9 cellular contexts compared by ENCODE assay signal in the genomic region with DNA sequence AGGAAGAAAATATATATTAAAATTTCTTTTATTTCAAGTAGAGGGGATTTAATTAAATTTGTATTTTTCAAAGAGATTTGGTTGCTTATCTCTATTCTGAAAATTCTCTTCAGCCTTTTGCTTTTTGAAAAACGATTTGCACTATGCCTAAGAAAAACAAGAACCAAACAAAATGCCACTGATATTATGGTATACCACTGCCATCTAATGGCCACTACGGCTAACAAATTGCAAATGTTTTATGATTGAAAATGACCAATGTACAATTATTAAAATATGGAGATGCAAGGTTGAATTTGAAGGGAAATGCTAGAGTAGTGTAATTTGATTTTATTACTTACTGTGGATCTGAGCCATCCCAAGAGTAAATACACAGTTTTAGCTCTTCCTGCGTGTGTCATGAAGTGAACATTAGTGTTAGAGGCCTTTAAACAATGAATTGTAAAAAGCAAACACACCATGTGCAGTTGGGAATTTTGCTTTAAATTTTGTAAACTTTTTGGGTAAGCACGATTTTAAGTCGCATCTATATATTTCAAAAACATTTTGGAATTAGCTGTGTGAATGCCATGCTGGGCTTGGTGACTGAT.
A peak's percentile ranks its signal among the peaks of the same experiment; 100 is the strongest.
DNase-seq lines count a peak whose midpoint lies in the region; ATAC-seq and TF ChIP-seq lines count a peak whose summit lies in the region.
"Had no signal": no experiment of that assay in that cellular context is flagged by ENCODE, and none has a peak within 500 bp of the region (broad histone marks: within the 10 kb centered on the region; RNA-seq: fewer than 3 reads in every experiment).

No MANE protein-coding gene starts in this region.

- H3K9ac ChIP-seq in KMS-11: no peak overlapping the region
- H3K9ac ChIP-seq: BLaER1 had no signal

- H3K79me2 ChIP-seq in KMS-11 (ENCODE audit: insufficient read depth, low read depth): no peaks in the 10 kb centered on the region

- no peaks in the 10 kb centered on the region for H4K20me1 ChIP-seq in KMS-11 (ENCODE audit: insufficient read depth)
- H4K20me1 ChIP-seq: BLaER1 had no signal

- ATAC-seq in GM21529 (IDR thresholded peaks at IDR 0.05; ENCODE audit: unreplicated experiment) (no peak), HG02884 (IDR thresholded peaks at IDR 0.05; ENCODE audit: unreplicated experiment) (no peak)

- H3K27ac ChIP-seq in KMS-11: no peak overlapping the region
- H3K27ac ChIP-seq: BLaER1 had no signal

- H3K4me3 ChIP-seq in KMS-11 (IDR thresholded peaks at IDR 0.05; ENCODE audit: insufficient read depth, low read depth, low read length) (no peak overlapping the region), fibroblast of pulmonary artery (replicated peaks; ENCODE audit: low read depth, low read length) (no peak overlapping the region)
- H3K4me3 ChIP-seq: BLaER1 had no signal

- TF ChIP-seq CTCF in KMS-11 (conservative IDR thresholded peaks at IDR 0.05; ENCODE audit: low read depth, low read length) (peak; percentile 76), fibroblast of pulmonary artery (IDR thresholded peaks at IDR 0.05; ENCODE audit: low read length, missing control alignments) (peak; percentile 66)

- H3K4me1 ChIP-seq in KMS-11 (ENCODE audit: low read depth, poor library complexity, severe bottlenecking): no peaks in the 10 kb centered on the region
- H3K4me1 ChIP-seq: BLaER1 had no signal

- H3K4me2 ChIP-seq in KMS-11: no peak overlapping the region
- H3K4me2 ChIP-seq: BLaER1 had no signal

- no peak overlapping the region for H2AFZ ChIP-seq in KMS-11 (ENCODE audit: low read depth)

- H3K27me3 ChIP-seq in KMS-11 (ENCODE audit: insufficient read depth, low read depth): no peaks in the 10 kb centered on the region
- H3K27me3 ChIP-seq: BLaER1 had no signal

- DNase-seq in DMS153 treated with DMSO at 0.1 percent for 48 hours (lab: John Stamatoyannopoulos, UW; ENCODE audit: unreplicated experiment): peak; percentile 3
- DNase-seq in DMS153 (lab: John Stamatoyannopoulos, UW): no peak
- DNase-seq in SKM-1 treated with dmso at 0.1 percent for 144 hours (lab: John Stamatoyannopoulos, UW; ENCODE audit: unreplicated experiment): peak; percentile 33
- peak; percentile 79 for DNase-seq in fibroblast of pulmonary artery (ENCODE audit: low read depth)
- peak; percentile 61 for DNase-seq in renal cortical epithelial cell (ENCODE audit: low read depth)

- H3K36me3 ChIP-seq in KMS-11 (ENCODE audit: insufficient read depth): no peaks in the 10 kb centered on the region
- H3K36me3 ChIP-seq: BLaER1 had no signal
